Comparison of ENCODE assay signal across 13 cellular contexts in genomic region chr16:28512081-28512789, GRCh38. TPM values are rescaled to one million over a fixed set of nuclear protein-coding genes. Genes with fewer than 3 reads are reported as not detected.
A peak's percentile ranks its signal among the peaks of the same experiment; 100 is the strongest.
DNase-seq lines count a peak whose midpoint lies in the region; ATAC-seq, FAIRE-seq and TF ChIP-seq lines count a peak whose summit lies in the region.
"Not testable (repeated sequence)": the region's sequence is repeated elsewhere in the genome, so short reads cannot be mapped to it uniquely, and the experiment has no call there.
"Had no signal": no experiment of that assay in that cellular context is flagged by ENCODE, and none has a peak within 500 bp of the region (broad histone marks: within the 10 kb centered on the region; RNA-seq: fewer than 3 reads in every experiment).

No MANE protein-coding gene starts in this region.

- not testable (repeated sequence) for H2BK15ac ChIP-seq in neuronal stem cell (ENCODE audit: low read length)

- H3K18ac ChIP-seq in neuronal stem cell (ENCODE audit: low read length) = not testable (repeated sequence)

- peak; percentile 12 for FAIRE-seq in HepG2 (lab: Jason Lieb, UNC)

- not testable (repeated sequence) for H3K27ac ChIP-seq in HepG2 (ENCODE audit: extremely low read length, insufficient read depth, low read length); neuronal stem cell (replicated peaks; ENCODE audit: low read length); thyroid gland

- not testable (repeated sequence) for H3K27me3 ChIP-seq in HepG2 (ENCODE audit: control insufficient read depth in 1 of 2, insufficient read depth in 2 of 2, low read length in 2 of 2); neuronal stem cell (ENCODE audit: control insufficient read depth in 3 of 3, insufficient read depth in 3 of 3, low read depth in 1 of 3, low read length in 3 of 3); thyroid gland

- DNase-seq in GM10248 (ENCODE audit: extremely low spot score) (peak; percentile 6), HepG2 (ENCODE audit: low spot score) (peak; percentile 75), thyroid gland (peak; percentile 38 to 42)
- DNase-seq in activated CD4-positive, alpha-beta T cell treated with anti-CD3 and anti-CD28 coated beads, Interleukin-2, amount 10 ng/mL, durations not matched to agents 7 days and 5 days; central memory CD8-positive, alpha-beta T cell (ENCODE audit: low spot score in 2 of 2); neuronal stem cell (ENCODE audit: low spot score): not testable (repeated sequence)

- TF ChIP-seq POLR2A in HepG2 (IDR thresholded peaks at IDR 0.05; ENCODE audit: insufficient read depth in 1 of 2, low read depth in 2 of 2, low read length in 2 of 2) = 0 out of 4 replicates have a peak, but pooled peaks of 1 of the 2 experiments have one; percentile 41
- not testable (repeated sequence) for TF ChIP-seq POLR2A in thyroid gland (IDR thresholded peaks at IDR 0.05)

- H3K27ac Mint-ChIP-seq in activated CD4-positive, alpha-beta T cell treated with anti-CD3 and anti-CD28 coated beads, Interleukin-2, amount 10 ng/mL, durations not matched to agents 7 days and 5 days = peak overlapping the region; percentile 57
- peak overlapping the region; percentile 83 for H3K27ac Mint-ChIP-seq in central memory CD8-positive, alpha-beta T cell (ENCODE audit: low read depth)

- H3K9me3 ChIP-seq in HepG2 (ENCODE audit: low read length); neuronal stem cell (replicated peaks in 1 of 2; ENCODE audit: control insufficient read depth in 2 of 2, insufficient read depth in 1 of 2, low read depth in 1 of 2, low read length in 2 of 2); thyroid gland: not testable (repeated sequence)

- TF ChIP-seq CTCF in GM10248 (IDR thresholded peaks at IDR 0.05; ENCODE audit: control extremely low read depth, extremely low read depth, low read depth, missing control alignments); thyroid gland (IDR thresholded peaks at IDR 0.05): not testable (repeated sequence)
- 0 out of 2 replicates have a peak, but pooled peaks have one; percentile 10 for TF ChIP-seq CTCF in HepG2 (CRISPR knock-in tag; IDR thresholded peaks at IDR 0.05)

- not testable (repeated sequence) for H2BK5ac ChIP-seq in neuronal stem cell (ENCODE audit: low read length)

- H3K23ac ChIP-seq in neuronal stem cell (ENCODE audit: low read depth, low read length, poor library complexity) = not testable (repeated sequence)

- not testable (repeated sequence) for H3K79me1 ChIP-seq in neuronal stem cell (ENCODE audit: low read depth, low read length)

- intact Hi-C loops in HepG2 (cut with micrococcal nuclease; ENCODE audit: unreplicated experiment); thyroid gland (cut with DNase I): not testable (repeated sequence)

- H3K36me3 Mint-ChIP-seq in activated CD4-positive, alpha-beta T cell treated with anti-CD3 and anti-CD28 coated beads, Interleukin-2, amount 10 ng/mL, durations not matched to agents 7 days and 5 days (ENCODE audit: low read depth); central memory CD8-positive, alpha-beta T cell (ENCODE audit: insufficient read depth): not testable (repeated sequence)

- CTCF ChIA-PET in GM10248 (lab: Yijun Ruan, JAX); HepG2 (lab: Yijun Ruan, JAX; ENCODE audit: low intra/inter-chr PET ratio, low total read pairs): not testable (repeated sequence)
- CTCF ChIA-PET in activated CD4-positive, alpha-beta T cell treated with anti-CD3 and anti-CD28 coated beads, Interleukin-2, amount 10 ng/mL, durations not matched to agents 7 days and 5 days (lab: Charles Lee) = interaction anchor here (0.6 kb wide), 1 partner anchor 20 kb away, joined by 4 read pairs; the partner anchor contains the start of gene CLN3

- not testable (repeated sequence) for H2BK12ac ChIP-seq in neuronal stem cell (ENCODE audit: low read length)

- not testable (repeated sequence) for TF ChIP-seq RAD21 in HepG2 (CRISPR knock-in tag; IDR thresholded peaks at IDR 0.05)

- not testable (repeated sequence) for H3K79me2 ChIP-seq in HepG2 (ENCODE audit: insufficient read depth, low read length)

- peak overlapping the region; percentile 67 for H3K4me2 ChIP-seq in HepG2 (ENCODE audit: low read depth, low read length)
- not testable (repeated sequence) for H3K4me2 ChIP-seq in neuronal stem cell (ENCODE audit: insufficient read depth, low read length, poor library complexity, severe bottlenecking)

- H4K91ac ChIP-seq in neuronal stem cell (ENCODE audit: low read depth, low read length, poor library complexity) = not testable (repeated sequence)

- H4K8ac ChIP-seq in neuronal stem cell (ENCODE audit: low read depth, low read length) = not testable (repeated sequence)

- H3K4ac ChIP-seq in neuronal stem cell (ENCODE audit: low read length) = not testable (repeated sequence)

- BruUV-seq in HepG2 (replicated peaks; lab: Mats Ljungman, UMichigan) = not testable (repeated sequence)

- H3K9me3 Mint-ChIP-seq in activated CD4-positive, alpha-beta T cell treated with anti-CD3 and anti-CD28 coated beads, Interleukin-2, amount 10 ng/mL, durations not matched to agents 7 days and 5 days; central memory CD8-positive, alpha-beta T cell: not testable (repeated sequence)

- WGBS in HepG2 (ENCODE audit: low lambda C conversion rate) = 51% methylated on average over 12 of the region's 14 CpGs
- no CpG with 5 or more reads among the region's 14 CpGs for WGBS in neuronal stem cell (ENCODE audit: extremely low coverage in 2 of 2, insufficient read length in 2 of 2, insufficient replicate concordance in 1 of 2), 2 donors
- 87 to 90% methylated on average over 6 to 14 of the region's 14 CpGs for WGBS in thyroid gland, 2 donors

- peaks cover 25% of the 10 kb centered on the region for H3K4me1 Mint-ChIP-seq in activated CD4-positive, alpha-beta T cell treated with anti-CD3 and anti-CD28 coated beads, Interleukin-2, amount 10 ng/mL, durations not matched to agents 7 days and 5 days
- H3K4me1 Mint-ChIP-seq in central memory CD8-positive, alpha-beta T cell = peaks cover 13% of the 10 kb centered on the region

- not testable (repeated sequence) for H3K36me3 ChIP-seq in HepG2 (replicated peaks in 1 of 2; ENCODE audit: control insufficient read depth in 1 of 2, insufficient read depth in 2 of 2, low read length in 2 of 2); neuronal stem cell (replicated peaks in 1 of 2; ENCODE audit: control insufficient read depth in 2 of 2, insufficient read depth in 2 of 2, low read length in 2 of 2); thyroid gland

- H3K9ac ChIP-seq in HepG2 (ENCODE audit: insufficient read depth, low read depth, low read length) = peak overlapping the region; percentile 32; the same call in 1 of the 2 replicates
- not testable (repeated sequence) for H3K9ac ChIP-seq in neuronal stem cell (ENCODE audit: low read depth, low read length, poor library complexity)

- H2BK120ac ChIP-seq in neuronal stem cell (ENCODE audit: low read depth, low read length) = not testable (repeated sequence)

- H3K4me1 ChIP-seq in HepG2 (ENCODE audit: insufficient read depth, low read length) (peaks cover 58% of the 10 kb centered on the region), thyroid gland (peaks cover 4 to 11% of the 10 kb centered on the region in 2 donors)
- not testable (repeated sequence) for H3K4me1 ChIP-seq in neuronal stem cell (ENCODE audit: control insufficient read depth in 2 of 2, insufficient read depth in 1 of 2, low read depth in 1 of 2, low read length in 2 of 2)

- H3K27me3 Mint-ChIP-seq in activated CD4-positive, alpha-beta T cell treated with anti-CD3 and anti-CD28 coated beads, Interleukin-2, amount 10 ng/mL, durations not matched to agents 7 days and 5 days; central memory CD8-positive, alpha-beta T cell: not testable (repeated sequence)

- H3K4me3 ChIP-seq in HepG2 (replicated peaks in 1 of 3; ENCODE audit: insufficient read depth in 1 of 3, low read depth in 2 of 3, low read length in 3 of 3) = peak overlapping the region; percentile 16 to 63 (median 30); a peak in 4 of 6 replicates
- not testable (repeated sequence) for H3K4me3 ChIP-seq in neuronal stem cell (ENCODE audit: low read length in 2 of 2); thyroid gland (replicated peaks in 1 of 3)

- peak overlapping the region; percentile 63 for H2AFZ ChIP-seq in HepG2 (ENCODE audit: low read length)
- peak overlapping the region; percentile 59 for H2AFZ ChIP-seq in neuronal stem cell (ENCODE audit: low read length)

- in situ Hi-C loops in HepG2 (cut with HindIII; ENCODE audit: extremely low pct_ligation_motif_present, low pct_unique_long_range_greater_than_20kb) = not testable (repeated sequence)

- not testable (repeated sequence) for H4K20me1 ChIP-seq in HepG2 (ENCODE audit: insufficient read depth, low read length)

- not testable (repeated sequence) for ATAC-seq in central memory CD8-positive, alpha-beta T cell (replicated peaks; ENCODE audit: extremely low read depth, poor library complexity, severe bottlenecking)
- ATAC-seq in HepG2 = peak; percentile 57

- H3K4me3 Mint-ChIP-seq in activated CD4-positive, alpha-beta T cell treated with anti-CD3 and anti-CD28 coated beads, Interleukin-2, amount 10 ng/mL, durations not matched to agents 7 days and 5 days; central memory CD8-positive, alpha-beta T cell: not testable (repeated sequence)

- H3K14ac ChIP-seq in neuronal stem cell (ENCODE audit: low read length) = not testable (repeated sequence)

- not testable (repeated sequence) for H2AK5ac ChIP-seq in neuronal stem cell (ENCODE audit: low read depth, low read length)

- TF ChIP-seq EP300 in HepG2 (IDR thresholded peaks at IDR 0.05; ENCODE audit: low read depth in 2 of 2, low read length in 2 of 2); HepG2 (CRISPR knock-in tag; IDR thresholded peaks at IDR 0.05; ENCODE audit: borderline replicate concordance): not testable (repeated sequence)

- POLR2A ChIA-PET in GM10248 (lab: Yijun Ruan, JAX); activated CD4-positive, alpha-beta T cell treated with anti-CD3 and anti-CD28 coated beads, Interleukin-2, amount 10 ng/mL, durations not matched to agents 7 days and 5 days (lab: Charles Lee): not testable (repeated sequence)
- POLR2A ChIA-PET in HepG2 (lab: Yijun Ruan, JAX) = interaction anchor here (1.5 kb wide), 1 partner anchor 14 kb away, joined by 5 read pairs; no protein-coding TSS in a partner anchor

RNA-seq across cellular contexts. Expression of gene IL27, which starts 5.6 kb away (rescaled TPM):
- not detected for total RNA-seq in activated CD4-positive, alpha-beta T cell treated with anti-CD3 and anti-CD28 coated beads, Interleukin-2, amount 10 ng/mL, durations not matched to agents 7 days and 5 days
- total RNA-seq in HepG2 (2016; rRNA removed; fragmentation: Illumina TruSeq; extraction: Trizol) (0.13 TPM in 1 of 2 replicates, not detected in the other), thyroid gland (under 1 TPM in 1 of 4 donors, not detected in 3; 0.45 TPM)
- not detected in 2 replicates for total RNA-seq in HepG2 (2016; cell fraction: cytosol; rRNA removed; fragmentation: Illumina TruSeq; extraction: Trizol; ENCODE audit: low read depth)
- total RNA-seq in HepG2 (2016; cell fraction: insoluble cytoplasmic fraction; rRNA removed; fragmentation: Illumina TruSeq; extraction: Trizol) = not detected in 2 replicates
- 0.17 TPM in 1 of 2 replicates, not detected in the other for total RNA-seq in HepG2 (2016; cell fraction: membrane; rRNA removed; fragmentation: Illumina TruSeq; extraction: Trizol)
- total RNA-seq in HepG2 (2016; cell fraction: nucleus; rRNA removed; fragmentation: Illumina TruSeq; extraction: Trizol) = not detected in 2 replicates
- 0.29 and 0.54 TPM in 2 replicates for polyA plus RNA-seq in HepG2 (2011; rRNA removed)
- 0.26 and 0.31 TPM in 2 replicates for polyA plus RNA-seq in HepG2 (2011; cell fraction: cytosol; rRNA removed)
- 0.50 and 0.71 TPM in 2 replicates for polyA plus RNA-seq in HepG2 (2011; cell fraction: nucleus; rRNA removed)
- polyA plus RNA-seq in HepG2 (2012) = 0.16 and 0.35 TPM in 2 replicates
- not detected in 2 replicates for polyA plus RNA-seq in HepG2 (2016; cell fraction: cytosol; fragmentation: Illumina TruSeq; extraction: Trizol; ENCODE audit: low read depth)
- not detected in 2 replicates for polyA plus RNA-seq in HepG2 (2016; cell fraction: insoluble cytoplasmic fraction; fragmentation: Illumina TruSeq; extraction: Trizol; ENCODE audit: low read depth)
- polyA plus RNA-seq in HepG2 (2016; cell fraction: membrane; fragmentation: Illumina TruSeq; extraction: Trizol; ENCODE audit: low read depth) = not detected in 2 replicates
- polyA plus RNA-seq in HepG2 (2016; cell fraction: nucleus; fragmentation: Illumina TruSeq; extraction: Trizol; ENCODE audit: insufficient read depth, low read depth) = not detected in 2 replicates
- polyA minus RNA-seq in HepG2 (2011; rRNA and poly(A)+ RNA removed; ENCODE audit: low replicate concordance) = 0.76 TPM in 1 of 2 replicates, not detected in the other
- not detected in 2 replicates for polyA minus RNA-seq in HepG2 (2011; cell fraction: cytosol; rRNA and poly(A)+ RNA removed)
- polyA minus RNA-seq in HepG2 (2011; cell fraction: nucleus; rRNA and poly(A)+ RNA removed) = not detected in 2 replicates
- not detected for polyA plus RNA-seq in neuronal stem cell (2013, experiment 1 of 2)
- polyA plus RNA-seq in neuronal stem cell (2013, experiment 2 of 2) = not detected
- total RNA-seq: CD4-positive, alpha-beta T cell; CD8-positive, alpha-beta memory T cell; Daoy; G401; H7 had no signal
- polyA plus RNA-seq: A549; CD8-positive, alpha-beta memory T cell had no signal

RNA-seq across cellular contexts. Expression of gene APOBR, which starts 17.8 kb away (rescaled TPM):
- total RNA-seq in activated CD4-positive, alpha-beta T cell treated with anti-CD3 and anti-CD28 coated beads, Interleukin-2, amount 10 ng/mL, durations not matched to agents 7 days and 5 days = 10 to 100 TPM; 16.7 to 21.4 TPM
- 0.11 TPM in 1 of 2 replicates, not detected in the other for total RNA-seq in HepG2 (2016; rRNA removed; fragmentation: Illumina TruSeq; extraction: Trizol)
- not detected in 2 replicates for total RNA-seq in HepG2 (2016; cell fraction: cytosol; rRNA removed; fragmentation: Illumina TruSeq; extraction: Trizol; ENCODE audit: low read depth)
- total RNA-seq in HepG2 (2016; cell fraction: insoluble cytoplasmic fraction; rRNA removed; fragmentation: Illumina TruSeq; extraction: Trizol) = 0.15 TPM in 1 of 2 replicates, not detected in the other
- not detected in 2 replicates for total RNA-seq in HepG2 (2016; cell fraction: membrane; rRNA removed; fragmentation: Illumina TruSeq; extraction: Trizol)
- total RNA-seq in HepG2 (2016; cell fraction: nucleus; rRNA removed; fragmentation: Illumina TruSeq; extraction: Trizol) = 0.09 TPM in 1 of 2 replicates, not detected in the other
- 0.03 TPM in 2 replicates for polyA plus RNA-seq in HepG2 (2011; rRNA removed)
- 0.01 and 0.03 TPM in 2 replicates for polyA plus RNA-seq in HepG2 (2011; cell fraction: cytosol; rRNA removed)
- polyA plus RNA-seq in HepG2 (2011; cell fraction: nucleus; rRNA removed) = 0.07 and 0.11 TPM in 2 replicates
- polyA plus RNA-seq in HepG2 (2012) = 0.13 and 0.17 TPM in 2 replicates
- polyA plus RNA-seq in HepG2 (2016; cell fraction: cytosol; fragmentation: Illumina TruSeq; extraction: Trizol; ENCODE audit: low read depth) = not detected in 2 replicates
- polyA plus RNA-seq in HepG2 (2016; cell fraction: insoluble cytoplasmic fraction; fragmentation: Illumina TruSeq; extraction: Trizol; ENCODE audit: low read depth) = 0.08 and 0.14 TPM in 2 replicates
- polyA plus RNA-seq in HepG2 (2016; cell fraction: membrane; fragmentation: Illumina TruSeq; extraction: Trizol; ENCODE audit: low read depth) = not detected in 2 replicates
- 0.23 and 0.61 TPM in 2 replicates for polyA plus RNA-seq in HepG2 (2016; cell fraction: nucleus; fragmentation: Illumina TruSeq; extraction: Trizol; ENCODE audit: insufficient read depth, low read depth)
- polyA minus RNA-seq in HepG2 (2011; rRNA and poly(A)+ RNA removed; ENCODE audit: low replicate concordance) = 0.04 TPM in 1 of 2 replicates, not detected in the other
- polyA minus RNA-seq in HepG2 (2011; cell fraction: cytosol; rRNA and poly(A)+ RNA removed) = not detected in 2 replicates
- not detected in 2 replicates for polyA minus RNA-seq in HepG2 (2011; cell fraction: nucleus; rRNA and poly(A)+ RNA removed)
- polyA plus RNA-seq in neuronal stem cell (2013, experiment 1 of 2) = 0.01 TPM
- polyA plus RNA-seq in neuronal stem cell (2013, experiment 2 of 2) = 0.03 TPM
- total RNA-seq in thyroid gland = 1 to 10 TPM in 2 of 4 donors, under 1 TPM in 2; 0.42 to 1.1 (median 0.78) TPM
- total RNA-seq: H7 had no signal

RNA-seq across cellular contexts. Expression of gene CLN3, which starts 20.4 kb away (rescaled TPM):
- total RNA-seq in activated CD4-positive, alpha-beta T cell treated with anti-CD3 and anti-CD28 coated beads, Interleukin-2, amount 10 ng/mL, durations not matched to agents 7 days and 5 days = 10 to 100 TPM; 53.4 to 58.4 TPM
- total RNA-seq in HepG2 (2016; rRNA removed; fragmentation: Illumina TruSeq; extraction: Trizol) (19.9 and 23.4 TPM in 2 replicates), thyroid gland (10 to 100 TPM; 32.5 to 80.9 (median 50.3) TPM)
- total RNA-seq in HepG2 (2016; cell fraction: cytosol; rRNA removed; fragmentation: Illumina TruSeq; extraction: Trizol; ENCODE audit: low read depth) = 16.4 and 17.6 TPM in 2 replicates
- 16.8 and 28.9 TPM in 2 replicates for total RNA-seq in HepG2 (2016; cell fraction: insoluble cytoplasmic fraction; rRNA removed; fragmentation: Illumina TruSeq; extraction: Trizol)
- 25.5 and 34.7 TPM in 2 replicates for total RNA-seq in HepG2 (2016; cell fraction: membrane; rRNA removed; fragmentation: Illumina TruSeq; extraction: Trizol)
- 24.0 and 25.3 TPM in 2 replicates for total RNA-seq in HepG2 (2016; cell fraction: nucleus; rRNA removed; fragmentation: Illumina TruSeq; extraction: Trizol)
- 46.8 and 50.0 TPM in 2 replicates for polyA plus RNA-seq in HepG2 (2011; rRNA removed)
- polyA plus RNA-seq in HepG2 (2011; cell fraction: cytosol; rRNA removed) = 29.8 and 31.5 TPM in 2 replicates
- 100 and 142 TPM in 2 replicates for polyA plus RNA-seq in HepG2 (2011; cell fraction: nucleus; rRNA removed)
- polyA plus RNA-seq in HepG2 (2012) = 24.9 and 33.5 TPM in 2 replicates
- polyA plus RNA-seq in HepG2 (2016; cell fraction: cytosol; fragmentation: Illumina TruSeq; extraction: Trizol; ENCODE audit: low read depth) = 28.0 and 32.1 TPM in 2 replicates
- 28.8 and 31.3 TPM in 2 replicates for polyA plus RNA-seq in HepG2 (2016; cell fraction: insoluble cytoplasmic fraction; fragmentation: Illumina TruSeq; extraction: Trizol; ENCODE audit: low read depth)
- polyA plus RNA-seq in HepG2 (2016; cell fraction: membrane; fragmentation: Illumina TruSeq; extraction: Trizol; ENCODE audit: low read depth) = 47.1 and 49.1 TPM in 2 replicates
- polyA plus RNA-seq in HepG2 (2016; cell fraction: nucleus; fragmentation: Illumina TruSeq; extraction: Trizol; ENCODE audit: insufficient read depth, low read depth) = 79.1 and 84.7 TPM in 2 replicates
- 60.6 and 68.2 TPM in 2 replicates for polyA minus RNA-seq in HepG2 (2011; rRNA and poly(A)+ RNA removed; ENCODE audit: low replicate concordance)
- 5.8 and 16.4 TPM in 2 replicates for polyA minus RNA-seq in HepG2 (2011; cell fraction: cytosol; rRNA and poly(A)+ RNA removed)
- 14.5 and 15.5 TPM in 2 replicates for polyA minus RNA-seq in HepG2 (2011; cell fraction: nucleus; rRNA and poly(A)+ RNA removed)
- 10.9 TPM for polyA plus RNA-seq in neuronal stem cell (2013, experiment 1 of 2)
- 11.3 TPM for polyA plus RNA-seq in neuronal stem cell (2013, experiment 2 of 2)

RNA-seq across cellular contexts. Expression of gene NUPR1, which starts 26.5 kb away (rescaled TPM):
- not detected for total RNA-seq in activated CD4-positive, alpha-beta T cell treated with anti-CD3 and anti-CD28 coated beads, Interleukin-2, amount 10 ng/mL, durations not matched to agents 7 days and 5 days
- 18.0 and 23.9 TPM in 2 replicates for total RNA-seq in HepG2 (2016; rRNA removed; fragmentation: Illumina TruSeq; extraction: Trizol)
- total RNA-seq in HepG2 (2016; cell fraction: cytosol; rRNA removed; fragmentation: Illumina TruSeq; extraction: Trizol; ENCODE audit: low read depth) = 7.4 and 7.5 TPM in 2 replicates
- 18.2 and 22.3 TPM in 2 replicates for total RNA-seq in HepG2 (2016; cell fraction: insoluble cytoplasmic fraction; rRNA removed; fragmentation: Illumina TruSeq; extraction: Trizol)
- 9.6 and 12.0 TPM in 2 replicates for total RNA-seq in HepG2 (2016; cell fraction: membrane; rRNA removed; fragmentation: Illumina TruSeq; extraction: Trizol)
- 6.4 and 6.7 TPM in 2 replicates for total RNA-seq in HepG2 (2016; cell fraction: nucleus; rRNA removed; fragmentation: Illumina TruSeq; extraction: Trizol)
- 20.7 and 25.6 TPM in 2 replicates for polyA plus RNA-seq in HepG2 (2011; rRNA removed)
- polyA plus RNA-seq in HepG2 (2011; cell fraction: cytosol; rRNA removed) = 6.7 and 11.7 TPM in 2 replicates
- polyA plus RNA-seq in HepG2 (2011; cell fraction: nucleus; rRNA removed) = 8.3 and 9.2 TPM in 2 replicates
- polyA plus RNA-seq in HepG2 (2012) = 5.3 and 10.3 TPM in 2 replicates
- polyA plus RNA-seq in HepG2 (2016; cell fraction: cytosol; fragmentation: Illumina TruSeq; extraction: Trizol; ENCODE audit: low read depth) = 17.0 and 17.7 TPM in 2 replicates
- polyA plus RNA-seq in HepG2 (2016; cell fraction: insoluble cytoplasmic fraction; fragmentation: Illumina TruSeq; extraction: Trizol; ENCODE audit: low read depth) = 33.9 and 41.5 TPM in 2 replicates
- 18.7 and 22.5 TPM in 2 replicates for polyA plus RNA-seq in HepG2 (2016; cell fraction: membrane; fragmentation: Illumina TruSeq; extraction: Trizol; ENCODE audit: low read depth)
- 19.8 and 24.6 TPM in 2 replicates for polyA plus RNA-seq in HepG2 (2016; cell fraction: nucleus; fragmentation: Illumina TruSeq; extraction: Trizol; ENCODE audit: insufficient read depth, low read depth)
- polyA minus RNA-seq in HepG2 (2011; rRNA and poly(A)+ RNA removed; ENCODE audit: low replicate concordance) = 1.6 and 2.1 TPM in 2 replicates
- polyA minus RNA-seq in HepG2 (2011; cell fraction: cytosol; rRNA and poly(A)+ RNA removed) = 3.0 and 3.5 TPM in 2 replicates
- polyA minus RNA-seq in HepG2 (2011; cell fraction: nucleus; rRNA and poly(A)+ RNA removed) = 2.4 and 4.7 TPM in 2 replicates
- 0.06 TPM for polyA plus RNA-seq in neuronal stem cell (2013, experiment 1 of 2)
- polyA plus RNA-seq in neuronal stem cell (2013, experiment 2 of 2) = 0.01 TPM
- total RNA-seq in thyroid gland = 1,000 to 10,000 TPM in 1 of 4 donors, 100 to 1,000 TPM in 2, 10 to 100 TPM in 1; 53.3 to 1,103 (median 535) TPM
- total RNA-seq: CD4-positive, alpha-beta T cell; CD8-positive, alpha-beta memory T cell; H7 had no signal
- polyA plus RNA-seq: CD8-positive, alpha-beta memory T cell had no signal

RNA-seq across cellular contexts. Expression of gene NPIPB7, which starts 40.1 kb away (rescaled TPM):
- under 1 TPM in 1 of 2 experiments, not detected in 1; 0.25 TPM for total RNA-seq in activated CD4-positive, alpha-beta T cell treated with anti-CD3 and anti-CD28 coated beads, Interleukin-2, amount 10 ng/mL, durations not matched to agents 7 days and 5 days
- total RNA-seq in HepG2 (2016; rRNA removed; fragmentation: Illumina TruSeq; extraction: Trizol) (not detected in 2 replicates), thyroid gland (not detected)
- not detected in 2 replicates for total RNA-seq in HepG2 (2016; cell fraction: cytosol; rRNA removed; fragmentation: Illumina TruSeq; extraction: Trizol; ENCODE audit: low read depth)
- not detected in 2 replicates for total RNA-seq in HepG2 (2016; cell fraction: insoluble cytoplasmic fraction; rRNA removed; fragmentation: Illumina TruSeq; extraction: Trizol)
- not detected in 2 replicates for total RNA-seq in HepG2 (2016; cell fraction: membrane; rRNA removed; fragmentation: Illumina TruSeq; extraction: Trizol)
- total RNA-seq in HepG2 (2016; cell fraction: nucleus; rRNA removed; fragmentation: Illumina TruSeq; extraction: Trizol) = not detected in 2 replicates
- polyA plus RNA-seq in HepG2 (2011; rRNA removed) = 0.05 and 0.08 TPM in 2 replicates
- not detected in 2 replicates for polyA plus RNA-seq in HepG2 (2011; cell fraction: cytosol; rRNA removed)
- 0.35 and 0.36 TPM in 2 replicates for polyA plus RNA-seq in HepG2 (2011; cell fraction: nucleus; rRNA removed)
- polyA plus RNA-seq in HepG2 (2012) = 0.15 TPM in 1 of 2 replicates, not detected in the other
- 0.16 TPM in 1 of 2 replicates, not detected in the other for polyA plus RNA-seq in HepG2 (2016; cell fraction: cytosol; fragmentation: Illumina TruSeq; extraction: Trizol; ENCODE audit: low read depth)
- not detected in 2 replicates for polyA plus RNA-seq in HepG2 (2016; cell fraction: insoluble cytoplasmic fraction; fragmentation: Illumina TruSeq; extraction: Trizol; ENCODE audit: low read depth)
- not detected in 2 replicates for polyA plus RNA-seq in HepG2 (2016; cell fraction: membrane; fragmentation: Illumina TruSeq; extraction: Trizol; ENCODE audit: low read depth)
- polyA plus RNA-seq in HepG2 (2016; cell fraction: nucleus; fragmentation: Illumina TruSeq; extraction: Trizol; ENCODE audit: insufficient read depth, low read depth) = 0.51 TPM in 1 of 2 replicates, not detected in the other
- 0.14 TPM in 1 of 2 replicates, not detected in the other for polyA minus RNA-seq in HepG2 (2011; rRNA and poly(A)+ RNA removed; ENCODE audit: low replicate concordance)
- not detected in 2 replicates for polyA minus RNA-seq in HepG2 (2011; cell fraction: cytosol; rRNA and poly(A)+ RNA removed)
- 0.37 TPM in 1 of 2 replicates, not detected in the other for polyA minus RNA-seq in HepG2 (2011; cell fraction: nucleus; rRNA and poly(A)+ RNA removed)
- polyA plus RNA-seq in neuronal stem cell (2013, experiment 1 of 2) = 0.17 TPM
- 0.07 TPM for polyA plus RNA-seq in neuronal stem cell (2013, experiment 2 of 2)
- total RNA-seq: CD4-positive, alpha-beta T cell; CD8-positive, alpha-beta memory T cell; Daoy; G401; H7 had no signal
- polyA plus RNA-seq: CD14-positive monocyte; CD8-positive, alpha-beta memory T cell had no signal

Comparison
In these comparisons a context has a peak if more than half of its experiments do, and no peak if none do; other contexts are left out.
1. RNA of gene APOBR, which starts 17.8 kb away (total RNA-seq): 16.7 to 21.4 TPM in activated CD4-positive, alpha-beta T cell treated with anti-CD3 and anti-CD28 coated beads, Interleukin-2, amount 10 ng/mL, durations not matched to agents 7 days and 5 days; 0.42 to 1.1 TPM in thyroid gland and 0.09 to 0.15 TPM in HepG2; every median in the first group is over 4 times any median in the second.